In genomic region chr1:26028490-26028980, GRCh38 we compare ENCODE assay signal across 1 cellular context.
TF ChIP-seq lines count a peak whose summit lies in the region.

No MANE protein-coding gene starts in this region.

TF ChIP-seq in HepG2, 621 proteins besides CTCF, POLR2A, EP300 and RAD21 (continued from another document and continues in another):
- peak; percentile 67 for TF ChIP-seq PAXIP1 (CRISPR knock-in tag; conservative IDR thresholded peaks at IDR 0.05)
- TF ChIP-seq ATF2 (CRISPR knock-in tag; IDR thresholded peaks at IDR 0.05), result no peak
- TF ChIP-seq ZNF12 (CRISPR knock-in tag; IDR thresholded peaks at IDR 0.05), result peak; percentile 95
- TF ChIP-seq RAD51 (IDR thresholded peaks at IDR 0.05; ENCODE audit: borderline replicate concordance), result no peak
- TF ChIP-seq TEAD3 (CRISPR knock-in tag; optimal IDR thresholded peaks at IDR 0.05; ENCODE audit: borderline replicate concordance), result peak; percentile 7
- TF ChIP-seq ZNF768 (CRISPR knock-in tag; IDR thresholded peaks at IDR 0.05), result peak; percentile 93
- TF ChIP-seq AGO1 (IDR thresholded peaks at IDR 0.05; ENCODE audit: low read depth, low read length, poor library complexity, severe bottlenecking), result peak; percentile 19
- peak; percentile 53 for TF ChIP-seq SAP130 (CRISPR knock-in tag; IDR thresholded peaks at IDR 0.05; ENCODE audit: low read depth)
- TF ChIP-seq SOX13 (IDR thresholded peaks at IDR 0.05), result no peak
- peak in 1 of 2 experiments; percentile 31; a peak in 1 of 4 replicates for TF ChIP-seq SOX13 (CRISPR knock-in tag; conservative IDR thresholded peaks at IDR 0.05 in 1 of 2, IDR thresholded peaks at IDR 0.05 in 1 of 2)
- TF ChIP-seq, protein P1, sequence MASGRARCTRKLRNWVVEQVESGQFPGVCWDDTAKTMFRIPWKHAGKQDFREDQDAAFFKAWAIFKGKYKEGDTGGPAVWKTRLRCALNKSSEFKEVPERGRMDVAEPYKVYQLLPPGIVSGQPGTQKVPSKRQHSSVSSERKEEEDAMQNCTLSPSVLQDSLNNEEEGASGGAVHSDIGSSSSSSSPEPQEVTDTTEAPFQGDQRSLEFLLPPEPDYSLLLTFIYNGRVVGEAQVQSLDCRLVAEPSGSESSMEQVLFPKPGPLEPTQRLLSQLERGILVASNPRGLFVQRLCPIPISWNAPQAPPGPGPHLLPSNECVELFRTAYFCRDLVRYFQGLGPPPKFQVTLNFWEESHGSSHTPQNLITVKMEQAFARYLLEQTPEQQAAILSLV (CRISPR knock-in tag; IDR thresholded peaks at IDR 0.05; ENCODE audit: borderline replicate concordance), result 0 out of 2 replicates have a peak, but pooled peaks have one; percentile 41
- TF ChIP-seq, protein P2, sequence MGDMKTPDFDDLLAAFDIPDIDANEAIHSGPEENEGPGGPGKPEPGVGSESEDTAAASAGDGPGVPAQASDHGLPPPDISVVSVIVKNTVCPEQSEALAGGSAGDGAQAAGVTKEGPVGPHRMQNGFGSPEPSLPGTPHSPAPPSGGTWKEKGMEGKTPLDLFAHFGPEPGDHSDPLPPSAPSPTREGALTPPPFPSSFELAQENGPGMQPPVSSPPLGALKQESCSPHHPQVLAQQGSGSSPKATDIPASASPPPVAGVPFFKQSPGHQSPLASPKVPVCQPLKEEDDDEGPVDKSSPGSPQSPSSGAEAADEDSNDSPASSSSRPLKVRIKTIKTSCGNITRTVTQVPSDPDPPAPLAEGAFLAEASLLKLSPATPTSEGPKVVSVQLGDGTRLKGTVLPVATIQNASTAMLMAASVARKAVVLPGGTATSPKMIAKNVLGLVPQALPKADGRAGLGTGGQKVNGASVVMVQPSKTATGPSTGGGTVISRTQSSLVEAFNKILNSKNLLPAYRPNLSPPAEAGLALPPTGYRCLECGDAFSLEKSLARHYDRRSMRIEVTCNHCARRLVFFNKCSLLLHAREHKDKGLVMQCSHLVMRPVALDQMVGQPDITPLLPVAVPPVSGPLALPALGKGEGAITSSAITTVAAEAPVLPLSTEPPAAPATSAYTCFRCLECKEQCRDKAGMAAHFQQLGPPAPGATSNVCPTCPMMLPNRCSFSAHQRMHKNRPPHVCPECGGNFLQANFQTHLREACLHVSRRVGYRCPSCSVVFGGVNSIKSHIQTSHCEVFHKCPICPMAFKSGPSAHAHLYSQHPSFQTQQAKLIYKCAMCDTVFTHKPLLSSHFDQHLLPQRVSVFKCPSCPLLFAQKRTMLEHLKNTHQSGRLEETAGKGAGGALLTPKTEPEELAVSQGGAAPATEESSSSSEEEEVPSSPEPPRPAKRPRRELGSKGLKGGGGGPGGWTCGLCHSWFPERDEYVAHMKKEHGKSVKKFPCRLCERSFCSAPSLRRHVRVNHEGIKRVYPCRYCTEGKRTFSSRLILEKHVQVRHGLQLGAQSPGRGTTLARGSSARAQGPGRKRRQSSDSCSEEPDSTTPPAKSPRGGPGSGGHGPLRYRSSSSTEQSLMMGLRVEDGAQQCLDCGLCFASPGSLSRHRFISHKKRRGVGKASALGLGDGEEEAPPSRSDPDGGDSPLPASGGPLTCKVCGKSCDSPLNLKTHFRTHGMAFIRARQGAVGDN (CRISPR knock-in tag; IDR thresholded peaks at IDR 0.05), result peak; percentile 61
- no peak; the same call in 1 of the 2 replicates for TF ChIP-seq DMAP1 (CRISPR knock-in tag; IDR thresholded peaks at IDR 0.05)
- peak; percentile 46; the same call in 1 of the 2 replicates for TF ChIP-seq DPF2 (CRISPR knock-in tag; IDR thresholded peaks at IDR 0.05; ENCODE audit: borderline replicate concordance, low read depth)
- no peak for TF ChIP-seq NONO (IDR thresholded peaks at IDR 0.05)
- 0 out of 2 replicates have a peak, but pooled peaks have one; percentile 31 for TF ChIP-seq NONO (CRISPR knock-in tag; conservative IDR thresholded peaks at IDR 0.05)
- TF ChIP-seq ZNF660 (CRISPR knock-in tag; IDR thresholded peaks at IDR 0.05; ENCODE audit: borderline replicate concordance, low read depth), result no peak
- TF ChIP-seq ZNF136 (CRISPR knock-in tag; IDR thresholded peaks at IDR 0.05; ENCODE audit: low read depth), result no peak
- TF ChIP-seq HDAC1 (CRISPR knock-in tag; IDR thresholded peaks at IDR 0.05), result 0 out of 2 replicates have a peak, but pooled peaks have one; percentile 37
- TF ChIP-seq CHD4 (IDR thresholded peaks at IDR 0.05; ENCODE audit: borderline replicate concordance, low read length), result 0 out of 2 replicates have a peak, but pooled peaks have one; percentile 33
- TF ChIP-seq HMGA1 (CRISPR knock-in tag; conservative IDR thresholded peaks at IDR 0.05), result no peak
- TF ChIP-seq ZNF143 (CRISPR knock-in tag; IDR thresholded peaks at IDR 0.05), result no peak
- TF ChIP-seq TAF1 (CRISPR knock-in tag; IDR thresholded peaks at IDR 0.05), result no peak
- no peak for TF ChIP-seq ZNF235 (CRISPR knock-in tag; IDR thresholded peaks at IDR 0.05; ENCODE audit: borderline replicate concordance)
- TF ChIP-seq ZNF616 (CRISPR knock-in tag; IDR thresholded peaks at IDR 0.05; ENCODE audit: low read depth), result no peak
- TF ChIP-seq ZNF580 (CRISPR knock-in tag; IDR thresholded peaks at IDR 0.05; ENCODE audit: borderline replicate concordance, low read depth), result peak; percentile 60; the same call in 1 of the 2 replicates
- peak; percentile 43; the same call in 1 of the 2 replicates for TF ChIP-seq ZBTB7B (CRISPR knock-in tag; IDR thresholded peaks at IDR 0.05)
- TF ChIP-seq ZNF773 (CRISPR knock-in tag; IDR thresholded peaks at IDR 0.05; ENCODE audit: borderline replicate concordance), result no peak
- TF ChIP-seq ZNF567 (CRISPR knock-in tag; IDR thresholded peaks at IDR 0.05; ENCODE audit: borderline replicate concordance), result 0 out of 2 replicates have a peak, but pooled peaks have one; percentile 28
- TF ChIP-seq SIN3B (IDR thresholded peaks at IDR 0.05; ENCODE audit: low read length), result no peak
- TF ChIP-seq HNF1A (IDR thresholded peaks at IDR 0.05; ENCODE audit: low read depth), result no peak
- TF ChIP-seq HNF1A (CRISPR knock-in tag; IDR thresholded peaks at IDR 0.05; ENCODE audit: borderline replicate concordance), result peak; percentile 57; the same call in 1 of the 2 replicates
- 0 out of 2 replicates have a peak, but pooled peaks have one; percentile 49 for TF ChIP-seq ZSCAN21 (CRISPR knock-in tag; IDR thresholded peaks at IDR 0.05; ENCODE audit: borderline replicate concordance)
- peak; percentile 31; the same call in 1 of the 2 replicates for TF ChIP-seq ZFY (CRISPR knock-in tag; IDR thresholded peaks at IDR 0.05)
- no peak for TF ChIP-seq PRPF4 (IDR thresholded peaks at IDR 0.05; ENCODE audit: low read depth, low read length, poor library complexity, severe bottlenecking)
- TF ChIP-seq, protein P3, sequence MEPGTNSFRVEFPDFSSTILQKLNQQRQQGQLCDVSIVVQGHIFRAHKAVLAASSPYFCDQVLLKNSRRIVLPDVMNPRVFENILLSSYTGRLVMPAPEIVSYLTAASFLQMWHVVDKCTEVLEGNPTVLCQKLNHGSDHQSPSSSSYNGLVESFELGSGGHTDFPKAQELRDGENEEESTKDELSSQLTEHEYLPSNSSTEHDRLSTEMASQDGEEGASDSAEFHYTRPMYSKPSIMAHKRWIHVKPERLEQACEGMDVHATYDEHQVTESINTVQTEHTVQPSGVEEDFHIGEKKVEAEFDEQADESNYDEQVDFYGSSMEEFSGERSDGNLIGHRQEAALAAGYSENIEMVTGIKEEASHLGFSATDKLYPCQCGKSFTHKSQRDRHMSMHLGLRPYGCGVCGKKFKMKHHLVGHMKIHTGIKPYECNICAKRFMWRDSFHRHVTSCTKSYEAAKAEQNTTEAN (CRISPR knock-in tag; conservative IDR thresholded peaks at IDR 0.05), result no peak
- peak; percentile 90 for TF ChIP-seq HNRNPL (IDR thresholded peaks at IDR 0.05; ENCODE audit: low read depth, low read length)
- no peak for TF ChIP-seq CENPX (CRISPR knock-in tag; IDR thresholded peaks at IDR 0.05)
- TF ChIP-seq ZNF383 (CRISPR knock-in tag; IDR thresholded peaks at IDR 0.05; ENCODE audit: borderline replicate concordance), result no peak
- TF ChIP-seq PRDM15 (CRISPR knock-in tag; IDR thresholded peaks at IDR 0.05), result no peak
- no peak for TF ChIP-seq ZNF670 (CRISPR knock-in tag; IDR thresholded peaks at IDR 0.05; ENCODE audit: borderline replicate concordance)
- no peak for TF ChIP-seq EEA1 (CRISPR knock-in tag; IDR thresholded peaks at IDR 0.05; ENCODE audit: borderline replicate concordance)
- TF ChIP-seq MTF2 (CRISPR knock-in tag; IDR thresholded peaks at IDR 0.05; ENCODE audit: borderline replicate concordance), result no peak
